8 cellular contexts compared by ENCODE assay signal in the genomic region with DNA sequence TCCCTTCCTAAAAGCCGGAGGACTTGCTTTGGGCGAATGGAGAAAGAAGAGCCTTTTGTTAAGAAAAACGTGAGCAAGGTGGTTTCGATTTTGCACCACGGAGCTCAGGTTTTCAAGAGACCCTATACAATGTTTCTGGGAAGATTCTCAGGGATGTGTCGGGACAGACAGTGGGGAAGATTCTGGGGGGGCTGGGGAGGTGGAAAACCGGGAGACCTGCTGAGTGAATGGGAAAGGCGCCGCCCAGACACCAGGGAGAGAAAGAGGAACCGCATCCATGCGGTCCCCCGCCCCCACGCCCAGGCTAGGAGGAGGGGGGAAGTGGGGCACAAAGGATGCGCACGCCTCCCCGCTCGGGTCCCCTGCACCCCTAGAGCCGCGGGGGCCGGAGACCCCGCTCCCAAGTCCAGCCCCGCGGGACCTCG. TPM values are rescaled to one million over a fixed set of nuclear protein-coding genes. Genes with fewer than 3 reads are reported as not detected.
DNase-seq lines count a peak whose midpoint lies in the region; ATAC-seq and TF ChIP-seq lines count a peak whose summit lies in the region.

No MANE protein-coding gene starts in this region.

- H3K9me3 ChIP-seq in SJCRH30 (replicated peaks): no peaks in the 10 kb centered on the region
- no peaks in the 10 kb centered on the region for H3K9me3 ChIP-seq in left ventricle myocardium inferior (replicated peaks)
- no peaks in the 10 kb centered on the region for H3K9me3 ChIP-seq in psoas muscle

- H3K27me3 ChIP-seq in SJCRH30 (no peaks in the 10 kb centered on the region), left ventricle myocardium inferior (ENCODE audit: low read depth) (no peaks in the 10 kb centered on the region), psoas muscle (ENCODE audit: insufficient read depth in 3 of 3, low read length in 2 of 3) (no peaks in the 10 kb centered on the region)

- TF ChIP-seq CTCF in left ventricle myocardium inferior (IDR thresholded peaks at IDR 0.05; ENCODE audit: borderline replicate concordance) (no peak), psoas muscle (IDR thresholded peaks at IDR 0.05) (no peak)

- 0% methylated on average over 18 to 24 of the region's 24 CpGs for WGBS in psoas muscle, 3 donors

- intact Hi-C loops in left ventricle myocardium inferior (cut with micrococcal nuclease) (loop anchor here (5.0 kb wide), 1 partner anchor 36 kb away; no protein-coding TSS in a partner anchor), psoas muscle (cut with DNase I) (loop anchor here (2.0 kb wide), 2 partner anchors 39 to 179 kb away; no protein-coding TSS in a partner anchor)

- H3K36me3 Mint-ChIP-seq in activated naive CD8-positive, alpha-beta T cell treated with anti-CD3 and anti-CD28 coated beads, Interleukin-2, amount 10 ng/mL, durations not matched to agents 7 days and 5 days: peaks cover 24% of the 10 kb centered on the region

- peaks cover 31% of the 10 kb centered on the region for H3K4me1 Mint-ChIP-seq in activated naive CD8-positive, alpha-beta T cell treated with anti-CD3 and anti-CD28 coated beads, Interleukin-2, amount 10 ng/mL, durations not matched to agents 7 days and 5 days

- peak overlapping the region; percentile 96 for H3K4me3 ChIP-seq in SJCRH30
- peak overlapping the region; percentile 92 for H3K4me3 ChIP-seq in left ventricle myocardium inferior
- peak overlapping the region; percentile 99 for H3K4me3 ChIP-seq in psoas muscle

- H3K4me3 Mint-ChIP-seq in activated naive CD8-positive, alpha-beta T cell treated with anti-CD3 and anti-CD28 coated beads, Interleukin-2, amount 10 ng/mL, durations not matched to agents 7 days and 5 days: peak overlapping the region; percentile 93

- H3K27ac ChIP-seq in SJCRH30 (peak overlapping the region; percentile 93), left ventricle myocardium inferior (replicated peaks) (peak overlapping the region; percentile 99), psoas muscle (peak overlapping the region; percentile 100)

- ATAC-seq in GM19328 (IDR thresholded peaks at IDR 0.05; ENCODE audit: unreplicated experiment) (peak; percentile 7), HG03442 (IDR thresholded peaks at IDR 0.05; ENCODE audit: unreplicated experiment) (peak; percentile 20), psoas muscle (peak; percentile 20 to 40 (median 34))
- peak; percentile 9 for ATAC-seq in activated naive CD8-positive, alpha-beta T cell treated with anti-CD3 and anti-CD28 coated beads, Interleukin-2, amount 10 ng/mL, durations not matched to agents 7 days and 5 days (ENCODE audit: low read depth)

- peak overlapping the region; percentile 98 for H3K27ac Mint-ChIP-seq in activated naive CD8-positive, alpha-beta T cell treated with anti-CD3 and anti-CD28 coated beads, Interleukin-2, amount 10 ng/mL, durations not matched to agents 7 days and 5 days

- H3K27me3 Mint-ChIP-seq in activated naive CD8-positive, alpha-beta T cell treated with anti-CD3 and anti-CD28 coated beads, Interleukin-2, amount 10 ng/mL, durations not matched to agents 7 days and 5 days: no peaks in the 10 kb centered on the region

- peaks cover 41% of the 10 kb centered on the region for H3K36me3 ChIP-seq in SJCRH30
- H3K36me3 ChIP-seq in left ventricle myocardium inferior: peaks cover 12% of the 10 kb centered on the region
- H3K36me3 ChIP-seq in psoas muscle (ENCODE audit: insufficient read depth in 1 of 2, low read depth in 1 of 2): peaks cover 2 to 11% of the 10 kb centered on the region in 2 donors

- POLR2A ChIA-PET in activated naive CD8-positive, alpha-beta T cell treated with anti-CD3 and anti-CD28 coated beads, Interleukin-2, amount 10 ng/mL, durations not matched to agents 7 days and 5 days (lab: Charles Lee): interaction anchor here (0.6 to 3.5 kb wide), 10 partner anchors 27 to 180 kb away, joined by 3 to 54 read pairs (median 4); no protein-coding TSS in a partner anchor

- peak in 13 of 14 donors; percentile 28 to 81 (median 67) for DNase-seq in C1 segment of cervical spinal cord (lab: John Stamatoyannopoulos, UW)
- DNase-seq in SJCRH30: peak; percentile 60 to 61
- no peak for DNase-seq in activated naive CD8-positive, alpha-beta T cell treated with anti-CD3 and anti-CD28 coated beads, Interleukin-2, amount 10 ng/mL, durations not matched to agents 7 days and 5 days
- peak; percentile 75 for DNase-seq in left ventricle myocardium inferior
- peak; percentile 73 to 85 for DNase-seq in psoas muscle
- no peak for DNase-seq in LoVo (ENCODE audit: low spot score)

- no peaks in the 10 kb centered on the region for H3K9me3 Mint-ChIP-seq in activated naive CD8-positive, alpha-beta T cell treated with anti-CD3 and anti-CD28 coated beads, Interleukin-2, amount 10 ng/mL, durations not matched to agents 7 days and 5 days

- H3K4me1 ChIP-seq in SJCRH30 (peaks cover 9% of the 10 kb centered on the region), left ventricle myocardium inferior (peaks cover 65% of the 10 kb centered on the region), psoas muscle (peaks cover 43% of the 10 kb centered on the region)

RNA-seq across cellular contexts. Expression of gene YWHAG, which starts 0.7 kb away (rescaled TPM):
- 180 and 190 TPM in 2 replicates for total RNA-seq in SJCRH30 (2014; rRNA removed; shearing (Covaris generic))
- total RNA-seq in activated naive CD8-positive, alpha-beta T cell treated with anti-CD3 and anti-CD28 coated beads, Interleukin-2, amount 10 ng/mL, durations not matched to agents 7 days and 5 days: 10 to 100 TPM; 62.7 to 66.5 TPM
- total RNA-seq in left ventricle myocardium inferior (223 TPM), psoas muscle (100 to 1,000 TPM; 342 to 421 (median 401) TPM)
- polyA plus RNA-seq in psoas muscle: 100 to 1,000 TPM; 204 to 523 (median 213) TPM

RNA-seq across cellular contexts. Expression of gene SSC4D, which starts 51.4 kb away (rescaled TPM):
- total RNA-seq in SJCRH30 (2014; rRNA removed; shearing (Covaris generic)): 0.86 and 1.8 TPM in 2 replicates
- under 1 TPM; 0.34 to 0.42 TPM for total RNA-seq in activated naive CD8-positive, alpha-beta T cell treated with anti-CD3 and anti-CD28 coated beads, Interleukin-2, amount 10 ng/mL, durations not matched to agents 7 days and 5 days
- total RNA-seq in left ventricle myocardium inferior (0.99 TPM), psoas muscle (1 to 10 TPM in 1 of 4 donors, under 1 TPM in 3; 0.79 to 1.0 (median 0.86) TPM)
- 1 to 10 TPM; 1.3 to 3.3 (median 2.7) TPM for polyA plus RNA-seq in psoas muscle

RNA-seq across cellular contexts. Expression of gene HSPB1, which starts 55.6 kb away (rescaled TPM):
- 116 and 118 TPM in 2 replicates for total RNA-seq in SJCRH30 (2014; rRNA removed; shearing (Covaris generic))
- total RNA-seq in activated naive CD8-positive, alpha-beta T cell treated with anti-CD3 and anti-CD28 coated beads, Interleukin-2, amount 10 ng/mL, durations not matched to agents 7 days and 5 days: 10 to 100 TPM; 43.3 to 47.9 TPM
- total RNA-seq in left ventricle myocardium inferior: 2,037 TPM
- total RNA-seq in psoas muscle: 1,000 to 10,000 TPM; 2,972 to 5,803 (median 5,243) TPM
- polyA plus RNA-seq in psoas muscle: 1,000 to 10,000 TPM; 1,312 to 4,364 (median 1,775) TPM

Comparison
In these comparisons a context has a peak if more than half of its experiments do, and no peak if none do; other contexts are left out.
1. DNase-seq: peak in C1 segment of cervical spinal cord (13 of 14), SJCRH30 (2 of 2), left ventricle myocardium inferior (single experiment) and psoas muscle (2 of 2); none in activated naive CD8-positive, alpha-beta T cell treated with anti-CD3 and anti-CD28 coated beads, Interleukin-2, amount 10 ng/mL, durations not matched to agents 7 days and 5 days (single experiment) and LoVo (single experiment).
2. RNA of gene HSPB1, which starts 55.6 kb away (total RNA-seq): 2,972 to 5,803 TPM in psoas muscle and 2,037 TPM in left ventricle myocardium inferior (single experiment); 116 to 118 TPM in SJCRH30 and 43.3 to 47.9 TPM in activated naive CD8-positive, alpha-beta T cell treated with anti-CD3 and anti-CD28 coated beads, Interleukin-2, amount 10 ng/mL, durations not matched to agents 7 days and 5 days; every median in the first group is over 10 times any median in the second.
3. Peak in every context shown above with its lines, with median percentiles within 50 percentile points of each other: ATAC-seq, H3K27ac ChIP-seq and H3K4me3 ChIP-seq.